Comparison of ENCODE assay signal across 18 cellular contexts in the genomic region with DNA sequence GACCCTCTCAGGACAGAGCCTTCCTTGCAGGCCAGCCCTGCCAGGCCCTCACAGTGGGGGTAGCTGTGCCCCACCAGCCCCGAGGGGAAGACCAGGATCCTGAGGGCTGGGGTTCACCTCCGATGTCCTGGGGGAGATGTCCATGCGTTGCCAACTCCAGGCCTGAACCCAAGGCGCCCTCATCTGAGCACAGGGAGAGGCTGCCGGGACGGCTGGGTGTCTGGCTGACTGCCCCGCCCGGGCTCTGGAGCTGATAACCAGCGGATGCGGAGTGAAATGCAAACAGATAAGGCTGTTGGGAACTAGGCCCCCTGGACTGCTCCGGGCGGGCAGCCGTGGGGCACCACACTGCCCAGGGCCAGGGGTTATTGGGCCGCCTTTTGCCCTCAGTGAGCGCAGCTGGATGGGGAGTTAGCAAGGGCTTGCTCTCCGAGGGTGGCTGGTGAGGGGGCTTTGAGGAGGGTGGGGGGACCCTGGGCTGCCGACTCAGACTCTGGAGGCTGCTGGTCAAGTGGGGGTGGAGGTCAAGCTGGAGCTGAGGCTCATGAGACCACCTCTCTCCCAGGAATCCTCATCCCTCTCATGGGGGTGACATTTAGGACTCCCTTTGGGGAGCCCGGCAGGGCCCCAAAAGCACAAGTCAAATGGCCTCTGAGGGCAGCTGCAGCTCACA. TPM values are rescaled to one million over a fixed set of nuclear protein-coding genes. Genes with fewer than 3 reads are reported as not detected.
DNase-seq lines count a peak whose midpoint lies in the region; ATAC-seq and TF ChIP-seq lines count a peak whose summit lies in the region.
"Had no signal": no experiment of that assay in that cellular context is flagged by ENCODE, and none has a peak within 500 bp of the region (broad histone marks: within the 10 kb centered on the region; RNA-seq: fewer than 3 reads in every experiment).

No MANE protein-coding gene starts in this region.

- no peak overlapping the region; a peak in 1 of 22 replicates for H3K27ac ChIP-seq in BLaER1 treated with 17β-estradiol and CSF1 and Interleukin-3, amounts not matched to agents 10 nM and 100 nM
- H3K27ac ChIP-seq: gastrocnemius medialis, RWPE1 had no signal

- in situ Hi-C loops in ACHN (cut with HindIII; ENCODE audit: low pct_ligation_motif_present, low pct_unique_long_range_greater_than_20kb, low sequenced_read_pairs), result no loop called here

- peaks cover 8 to 68% (median 53%) of the 10 kb centered on the region in 10 experiments for H3K4me1 ChIP-seq in BLaER1 treated with 17β-estradiol and CSF1 and Interleukin-3, amounts not matched to agents 10 nM and 100 nM
- H3K4me1 ChIP-seq: gastrocnemius medialis had no signal

- H3K9me3 ChIP-seq in BLaER1 treated with 17β-estradiol and CSF1 and Interleukin-3, amounts not matched to agents 10 nM and 100 nM (replicated peaks in 1 of 11), result peaks cover 7 to 15% (median 12%) of the 10 kb centered on the region in 11 experiments; a peak in 18 of 22 replicates
- H3K9me3 ChIP-seq: gastrocnemius medialis had no signal

- no peak for ATAC-seq in HG02588 (IDR thresholded peaks at IDR 0.05; ENCODE audit: unreplicated experiment)
- ATAC-seq in HG03196 (IDR thresholded peaks at IDR 0.05; ENCODE audit: unreplicated experiment), result no peak
- ATAC-seq: activated CD4-positive, CD25-positive, alpha-beta regulatory T cell treated with anti-CD3 and anti-CD28 coated beads, Interleukin-2, amount 50 U/mL, for 24 hours; gastrocnemius medialis had no signal

- H4K20me1 ChIP-seq in BLaER1 treated with 17β-estradiol and CSF1 and Interleukin-3, amounts not matched to agents 10 nM and 100 nM, result peaks cover 0 to 6% (median 0%) of the 10 kb centered on the region in 11 experiments; a peak in 3 of 22 replicates

- no peaks in the 10 kb centered on the region for H3K36me3 ChIP-seq in BLaER1 treated with 17β-estradiol and CSF1 and Interleukin-3, amounts not matched to agents 10 nM and 100 nM
- H3K36me3 ChIP-seq: gastrocnemius medialis had no signal

- no peak for TF ChIP-seq CTCF in fibroblast of the aortic adventitia (IDR thresholded peaks at IDR 0.05; ENCODE audit: insufficient read depth, low read length)

- DNase-seq in OCI-M1 (lab: John Stamatoyannopoulos, UW) (peak; percentile 39), fibroblast of the aortic adventitia (ENCODE audit: low read depth) (peak; percentile 37), mucosa of gallbladder (ENCODE audit: low spot score) (peak; percentile 65), ACHN (no peak), NCI-H526 treated with DMSO at 0.1 percent for 48 hours (lab: John Stamatoyannopoulos, UW) (no peak)
- DNase-seq: amygdala; gastrocnemius medialis; mesenchymal stem cell; NCI-H1930; stimulated activated CD4-positive, alpha-beta T cell treated with anti-CD3 and anti-CD28 coated beads, Interleukin-2, amount 100 ng/mL, for 24 hours had no signal

- H3K4me3 ChIP-seq in BLaER1 treated with 17β-estradiol and CSF1 and Interleukin-3, amounts not matched to agents 10 nM and 100 nM, result no peak overlapping the region
- H3K4me3 ChIP-seq in fibroblast of the aortic adventitia (ENCODE audit: low read depth, low read length), result no peak overlapping the region
- H3K4me3 ChIP-seq: gastrocnemius medialis had no signal

- peak overlapping the region in 7 of 11 experiments; percentile 20 to 71 (median 70); a peak in 13 of 22 replicates for H3K4me2 ChIP-seq in BLaER1 treated with 17β-estradiol and CSF1 and Interleukin-3, amounts not matched to agents 10 nM and 100 nM

- H3K9ac ChIP-seq in BLaER1 treated with 17β-estradiol and CSF1 and Interleukin-3, amounts not matched to agents 10 nM and 100 nM, result peak overlapping the region in 4 of 11 experiments; percentile 7 to 46 (median 28); a peak in 3 of 22 replicates

- no peaks in the 10 kb centered on the region for H3K27me3 ChIP-seq in BLaER1 treated with 17β-estradiol and CSF1 and Interleukin-3, amounts not matched to agents 10 nM and 100 nM

RNA-seq across cellular contexts. Expression of gene MUC6, which starts 5.6 kb away (rescaled TPM):
- total RNA-seq in fibroblast of the aortic adventitia (ENCODE audit: low replicate concordance) (under 0.01 TPM in 1 of 2 replicates, not detected in the other), mucosa of gallbladder (173 TPM)
- total RNA-seq: activated T-helper 2 cell treated with anti-CD3 and anti-CD28 coated beads, Interferon-gamma antibody, Interleukin-2, Interleukin-4, amounts not matched to agents 10 μg/mL and 5 μg/mL and 100 μg/mL, durations not matched to agents 14 hours and 24 hours and 36 hours; gastrocnemius medialis; H4; neural crest cell had no signal

RNA-seq across cellular contexts. Expression of gene MUC2, which starts 32.6 kb away (rescaled TPM):
- total RNA-seq in fibroblast of the aortic adventitia (ENCODE audit: low replicate concordance) (not detected in 2 replicates), mucosa of gallbladder (0.26 TPM)
- total RNA-seq: activated T-helper 2 cell treated with anti-CD3 and anti-CD28 coated beads, Interferon-gamma antibody, Interleukin-2, Interleukin-4, amounts not matched to agents 10 μg/mL and 5 μg/mL and 100 μg/mL, durations not matched to agents 14 hours and 24 hours and 36 hours; H4; neural crest cell had no signal

Comparison
In these comparisons a context has a peak if more than half of its experiments do, and no peak if none do; other contexts are left out.
1. DNase-seq: peak in OCI-M1 (single experiment), fibroblast of the aortic adventitia (single experiment) and mucosa of gallbladder (single experiment); none in ACHN (single experiment) and NCI-H526 treated with DMSO at 0.1 percent for 48 hours (single experiment).
2. RNA of gene MUC6, which starts 5.6 kb away (total RNA-seq): 173 TPM in mucosa of gallbladder (single experiment); under 0.01 TPM in fibroblast of the aortic adventitia; every median in the first group is over 100 times any median in the second.